ENCODE assay signal across 33 cellular contexts in the genomic region with DNA sequence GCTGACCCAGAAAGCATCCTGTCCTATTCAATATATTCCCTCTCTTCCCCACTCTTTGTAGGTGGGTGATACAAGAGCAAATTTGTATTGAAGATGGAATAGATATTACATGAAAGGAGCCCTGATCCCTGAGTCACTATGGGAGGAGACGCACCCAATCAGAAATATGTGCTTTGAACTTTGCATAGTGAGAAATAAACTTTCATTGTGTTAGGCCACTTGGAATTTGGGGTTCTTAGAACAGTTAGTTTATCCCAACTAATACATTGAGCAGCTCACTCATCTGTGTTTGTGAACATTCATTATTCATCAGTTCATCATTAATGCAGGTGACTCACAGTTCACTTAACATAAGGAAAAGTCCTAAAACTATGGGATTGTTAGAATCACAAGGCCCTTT.
"Had no signal": no experiment of that assay in that cellular context is flagged by ENCODE, and none has a peak within 500 bp of the region (broad histone marks: within the 10 kb centered on the region; RNA-seq: fewer than 3 reads in every experiment).

No MANE protein-coding gene starts in this region.

- H3K36me3 Mint-ChIP-seq: activated CD4-positive, alpha-beta memory T cell treated with anti-CD3 and anti-CD28 coated beads for 36 hours; brain had no signal

- H3K27ac Mint-ChIP-seq: activated B cell treated with CpG ODN at 0.5 μM for 24 hours; activated CD4-positive, alpha-beta memory T cell treated with anti-CD3 and anti-CD28 coated beads for 36 hours; activated naive CD4-positive, alpha-beta T cell treated with anti-CD3 and anti-CD28 coated beads for 36 hours; activated naive CD4-positive, alpha-beta T cell treated with anti-CD3 and anti-CD28 coated beads, Interleukin-2, amount 50 U/mL, for 72 hours; activated T-helper 1 cell treated with anti-CD3 and anti-CD28 coated beads, Interleukin-12 subunit alpha, Interleukin-12 subunit beta, Interleukin-2, Interleukin-4 antibody, amounts not matched to agents 30 ng/mL and 10 ng/mL and 1 ng/mL, durations not matched to agents 14 hours and 24 hours and 36 hours; brain had no signal

- H3K27me3 Mint-ChIP-seq: activated B cell treated with CpG ODN at 0.5 μM for 24 hours; activated CD4-positive, alpha-beta memory T cell treated with anti-CD3 and anti-CD28 coated beads for 36 hours; brain had no signal

- ATAC-seq: activated naive CD4-positive, alpha-beta T cell treated with anti-CD3 and anti-CD28 coated beads, Interleukin-2, amount 50 U/mL, for 72 hours; activated T-cell treated with anti-CD3 and anti-CD28 coated beads, Interleukin-2, amount 50 U/mL, for 4 hours; SK-N-SH treated with all-trans-retinoic acid at 6 μM for 48 hours had no signal

- H3K4me1 Mint-ChIP-seq: activated B cell treated with CpG ODN at 0.5 μM for 24 hours, brain had no signal

- H3K27ac ChIP-seq: adrenal gland, cardiac muscle cell, Peyer's patch, VCaP had no signal

- DNase-seq: activated B cell treated with CpG ODN at 0.5 μM for 24 hours; activated CD4-positive, alpha-beta memory T cell treated with anti-CD3 and anti-CD28 coated beads for 36 hours; activated CD4-positive, alpha-beta T cell treated with anti-CD3 and anti-CD28 coated beads for 4 hours; activated CD4-positive, alpha-beta T cell treated with anti-CD3 and anti-CD28 coated beads, Interleukin-2, amount 50 U/mL, for 1 hour; activated CD4-positive, CD25-positive, alpha-beta regulatory T cell treated with anti-CD3 and anti-CD28 coated beads, Interleukin-2, amount 50 U/mL, for 72 hours; activated CD8-positive, alpha-beta memory T cell treated with anti-CD3 and anti-CD28 coated beads, Interleukin-2, amount 50 U/mL, for 4 hours; activated gamma-delta T cell treated with Interleukin-2 at 50 U/mL for 16 hours; activated naive CD4-positive, alpha-beta T cell treated with anti-CD3 and anti-CD28 coated beads for 36 hours; activated T-cell treated with anti-CD3 and anti-CD28 coated beads for 4 hours; activated T-cell treated with anti-CD3 and anti-CD28 coated beads, Interleukin-2, amount 50 U/mL, for 4 hours; adrenal gland; Kasumi-1; KG1; MG63; NCI-H1048; NCI-H1105 treated with DMSO at 0.1 percent for 48 hours; NCI-H1436; NCI-H1694; NCI-H1930; NCI-H345; NCI-H524 treated with DMSO at 0.1 percent for 48 hours; Peyer's patch; RPMI8226; SIG-M5; T-helper 1 cell; T-helper 2 cell; T-helper 9 cell had no signal

- H3K4me1 ChIP-seq: adrenal gland, Peyer's patch had no signal

- H3K4me3 Mint-ChIP-seq: activated B cell treated with CpG ODN at 0.5 μM for 24 hours; activated CD4-positive, alpha-beta memory T cell treated with anti-CD3 and anti-CD28 coated beads for 36 hours; activated naive CD4-positive, alpha-beta T cell treated with anti-CD3 and anti-CD28 coated beads for 36 hours; activated T-cell treated with anti-CD3 and anti-CD28 coated beads, Interleukin-2, amount 50 U/mL, for 4 hours; activated T-helper 1 cell treated with anti-CD3 and anti-CD28 coated beads, Interleukin-12 subunit alpha, Interleukin-12 subunit beta, Interleukin-2, Interleukin-4 antibody, amounts not matched to agents 30 ng/mL and 10 ng/mL and 1 ng/mL, durations not matched to agents 14 hours and 24 hours and 36 hours; brain had no signal

- H3K27me3 ChIP-seq: adrenal gland, cardiac muscle cell, MG63, Peyer's patch had no signal

- H3K36me3 ChIP-seq: adrenal gland, cardiac muscle cell, MG63, Peyer's patch had no signal

- H3K4me3 ChIP-seq: adrenal gland, cardiac muscle cell, MG63, Peyer's patch had no signal
